In genomic region chr17:45313419-45313771, GRCh38 we compare ENCODE assay signal across 9 cellular contexts. TPM values are rescaled to one million over a fixed set of nuclear protein-coding genes. Genes with fewer than 3 reads are reported as not detected.
A peak's percentile ranks its signal among the peaks of the same experiment; 100 is the strongest.
DNase-seq lines count a peak whose midpoint lies in the region; ATAC-seq, FAIRE-seq and TF ChIP-seq lines count a peak whose summit lies in the region.
"Had no signal": no experiment of that assay in that cellular context is flagged by ENCODE, and none has a peak within 500 bp of the region (broad histone marks: within the 10 kb centered on the region; RNA-seq: fewer than 3 reads in every experiment).

No MANE protein-coding gene starts in this region.

- H3K27me3 ChIP-seq in Panc1 (ENCODE audit: control insufficient read depth, insufficient read depth, low read length), result no peaks in the 10 kb centered on the region
- no peaks in the 10 kb centered on the region for H3K27me3 ChIP-seq in small intestine (ENCODE audit: control insufficient read depth in 2 of 2, insufficient read depth in 2 of 2, low read length in 2 of 2)

- WGBS in small intestine, 3 donors, result 29 to 59% (median 36%) methylated on average over 5 of the region's 5 CpGs

- CTCF ChIA-PET in Panc1 (lab: Charles Lee), result no interaction called here

- ATAC-seq in Panc1 (no peak), left colon (no peak), GM19455 (IDR thresholded peaks at IDR 0.05; ENCODE audit: unreplicated experiment) (no peak)

- TF ChIP-seq CTCF in GM12875 (IDR thresholded peaks at IDR 0.05; ENCODE audit: borderline replicate concordance, insufficient read depth, low read depth, low read length), result no peak
- TF ChIP-seq CTCF in Panc1 (IDR thresholded peaks at IDR 0.05), result no peak
- no peak for TF ChIP-seq CTCF in epithelial cell of proximal tubule (conservative IDR thresholded peaks at IDR 0.05; ENCODE audit: low read depth, low read length)

- no peaks in the 10 kb centered on the region for H3K9me3 ChIP-seq in Panc1 (ENCODE audit: control insufficient read depth, insufficient read depth, low read depth, low read length)
- no peaks in the 10 kb centered on the region for H3K9me3 ChIP-seq in small intestine (ENCODE audit: control insufficient read depth, low read depth)

- H3K4me3 ChIP-seq in GM12875 (ENCODE audit: low read depth, low read length) (peak overlapping the region; percentile 85), Panc1 (ENCODE audit: low read depth in 2 of 2, low read length in 2 of 2) (peak overlapping the region; percentile 94 to 98), epithelial cell of proximal tubule (ENCODE audit: low read depth, low read length) (peak overlapping the region; percentile 24), small intestine (ENCODE audit: low read depth in 1 of 2, low read length in 2 of 2) (no peak overlapping the region)

- H3K4me1 ChIP-seq in Panc1 (ENCODE audit: control insufficient read depth, insufficient read depth, low read length), result peaks cover 52% of the 10 kb centered on the region
- H3K4me1 ChIP-seq in small intestine (ENCODE audit: control insufficient read depth in 2 of 2, insufficient read depth in 1 of 2, low read depth in 1 of 2, low read length in 1 of 2), result peaks cover 21 to 27% of the 10 kb centered on the region in 2 donors

- in situ Hi-C loops in Panc1 (cut with HindIII; ENCODE audit: low pct_unique_long_range_greater_than_20kb, low sequenced_read_pairs), result no loop called here

- peaks cover 10% of the 10 kb centered on the region for H3K36me3 ChIP-seq in Panc1 (ENCODE audit: control insufficient read depth, insufficient read depth, low read length)
- no peaks in the 10 kb centered on the region for H3K36me3 ChIP-seq in small intestine (ENCODE audit: control insufficient read depth in 2 of 2, insufficient read depth in 2 of 2, low read length in 2 of 2)

- BruUV-seq in Panc1 (replicated peaks; lab: Mats Ljungman, UMichigan), result no TSS peak

- no peak for FAIRE-seq in small intestine (lab: Jason Lieb, UNC)

- H3K27ac ChIP-seq in Panc1 (ENCODE audit: low read length) (peak overlapping the region; percentile 98), small intestine (ENCODE audit: low read depth in 1 of 2, low read length in 1 of 2) (peak overlapping the region; percentile 93 to 94)

- no peak for DNase-seq in Panc1 (ENCODE audit: low read depth, low spot score)
- no peak for DNase-seq in epithelial cell of proximal tubule (ENCODE audit: low read depth)
- DNase-seq in small intestine, result peak; percentile 24
- DNase-seq in ecto neural progenitor cell (ENCODE audit: low spot score), result no peak
- DNase-seq in left colon, result no peak
- no peak for DNase-seq in medulla oblongata (ENCODE audit: extremely low spot score)
- DNase-seq: NCI-H187 treated with DMSO at 0.1 percent for 48 hours had no signal

- intact Hi-C loops in Panc1 (cut with micrococcal nuclease; ENCODE audit: unreplicated experiment) (no loop called here), left colon (cut with DNase I, micrococcal nuclease) (no loop called here)

- POLR2A ChIA-PET in Panc1 (lab: Charles Lee), result no interaction called here

RNA-seq across cellular contexts. Expression of gene MAP3K14, which starts 3.4 kb away (rescaled TPM):
- total RNA-seq in Panc1 (2021; ENCODE audit: unreplicated experiment) (80.8 TPM), epithelial cell of proximal tubule (6.6 and 9.5 TPM in 2 replicates), left colon (10 to 100 TPM; 13.0 to 13.3 TPM)
- polyA plus RNA-seq in Panc1 (2012; ENCODE audit: insufficient read length), result 60.3 TPM
- polyA plus RNA-seq in small intestine, result 10 to 100 TPM; 10.8 to 19.2 (median 11.3) TPM

RNA-seq across cellular contexts. Expression of gene SPATA32, which starts 51.5 kb away (rescaled TPM):
- 0.26 TPM for total RNA-seq in Panc1 (2021; ENCODE audit: unreplicated experiment)
- 0.17 TPM for polyA plus RNA-seq in Panc1 (2012; ENCODE audit: insufficient read length)
- total RNA-seq in epithelial cell of proximal tubule, result not detected in 2 replicates
- under 1 TPM in 1 of 3 donors, not detected in 2; 0.04 TPM for polyA plus RNA-seq in small intestine
- total RNA-seq in left colon, result not detected

Comparison
In these comparisons a context has a peak if more than half of its experiments do, and no peak if none do; other contexts are left out.
1. H3K4me3 ChIP-seq: peak in GM12875 (single experiment), Panc1 (2 of 2) and epithelial cell of proximal tubule (single experiment); none in small intestine (0 of 2).